In the genomic region with DNA sequence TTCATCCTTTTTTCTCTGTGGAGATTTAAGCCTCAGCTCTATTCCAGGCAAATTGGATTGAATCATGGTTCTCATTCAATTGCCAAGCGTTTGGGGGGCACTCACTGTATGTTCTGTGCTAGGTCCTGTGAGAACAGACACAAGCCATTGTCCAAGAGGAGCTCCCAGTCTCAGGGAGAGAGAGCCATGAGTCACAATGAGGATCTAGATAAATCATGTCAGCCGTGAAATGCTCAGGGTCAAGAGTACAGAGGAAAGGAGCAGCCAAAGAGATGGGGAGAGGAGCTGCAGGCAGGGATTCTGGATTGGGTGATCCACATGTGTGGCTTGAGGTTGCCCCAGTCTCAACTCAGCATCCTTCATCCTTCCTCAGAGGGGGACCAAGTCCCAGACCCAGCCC, we compare ENCODE assay signal across 14 cellular contexts.
DNase-seq lines count a peak whose midpoint lies in the region; ATAC-seq, FAIRE-seq and TF ChIP-seq lines count a peak whose summit lies in the region.
"Had no signal": no experiment of that assay in that cellular context is flagged by ENCODE, and none has a peak within 500 bp of the region (broad histone marks: within the 10 kb centered on the region; RNA-seq: fewer than 3 reads in every experiment).

No MANE protein-coding gene starts in this region.

- H2BK120ac ChIP-seq in H1 (replicated peaks; ENCODE audit: low read depth, low read length) = no peak overlapping the region

- H3K4me1 Mint-ChIP-seq in nephron = peaks cover 66% of the 10 kb centered on the region

- H3K23me2 ChIP-seq in H1 (ENCODE audit: low read depth, low read length) = no peaks in the 10 kb centered on the region

- FAIRE-seq in H1 (lab: Jason Lieb, UNC) (no peak), GM12891 (lab: Jason Lieb, UNC) (no peak)

- H2AK5ac ChIP-seq in H1 (ENCODE audit: low read depth, low read length) = peak overlapping the region; percentile 54

- TF ChIP-seq CTCF in AG10803 (conservative IDR thresholded peaks at IDR 0.05; ENCODE audit: low read length) (no peak), H1 (IDR thresholded peaks at IDR 0.05; ENCODE audit: control extremely low read depth in 1 of 3, insufficient read depth in 1 of 3, low read depth in 1 of 3, low read length in 3 of 3) (no peak), nephron (IDR thresholded peaks at IDR 0.05; ENCODE audit: unreplicated experiment in 3 of 3) (no peak)

- peak overlapping the region; percentile 16 for H3K4ac ChIP-seq in H1 (replicated peaks; ENCODE audit: insufficient read length, low read depth, low read length)

- no peak for TF ChIP-seq EP300 in H1 (IDR thresholded peaks at IDR 0.05; ENCODE audit: borderline replicate concordance in 1 of 2, low read depth in 2 of 2, low read length in 2 of 2)

- H4K8ac ChIP-seq in H1 (ENCODE audit: extremely low read depth, insufficient read depth, low read length) = no peak overlapping the region

- H2BK5ac ChIP-seq in H1 (ENCODE audit: low read depth, low read length) = no peak overlapping the region

- H3K27ac Mint-ChIP-seq in nephron = peak overlapping the region; percentile 83 to 96 (median 84)
- H3K27ac Mint-ChIP-seq: stimulated activated effector memory CD8-positive, alpha-beta T cell treated with anti-CD3 and anti-CD28 coated beads, Interleukin-12 subunit alpha, Interleukin-12 subunit beta, amount 100 ng/mL, for 72 hours had no signal

- H3K9ac ChIP-seq in H1 (replicated peaks in 1 of 4; ENCODE audit: extremely low read depth in 1 of 4, low read depth in 3 of 4, low read length in 3 of 4) = no peak overlapping the region

- no peaks in the 10 kb centered on the region for H3K79me2 ChIP-seq in H1 (ENCODE audit: control insufficient read depth in 1 of 2, insufficient read depth in 2 of 2, low read length in 2 of 2)

- CTCF ChIA-PET in H1 (lab: Charles Lee; ENCODE audit: partially characterized antibody) = interaction anchor here (0.9 to 8.2 kb wide), 10 partner anchors 12 to 327 kb away, joined by 3 to 223 read pairs (median 12); no protein-coding TSS in a partner anchor

- TF ChIP-seq RAD21 in H1 (IDR thresholded peaks at IDR 0.05 in 1 of 2, conservative IDR thresholded peaks at IDR 0.05 in 1 of 2; ENCODE audit: low read depth in 2 of 2, low read length in 2 of 2) = no peak

- 0 out of 2 replicates have a peak overlapping the region, but pooled peaks have one; percentile 73 for H2BK15ac ChIP-seq in H1 (ENCODE audit: low read length)

- no peak overlapping the region for H3K4me3 Mint-ChIP-seq in nephron
- H3K4me3 Mint-ChIP-seq: stimulated activated effector memory CD8-positive, alpha-beta T cell treated with anti-CD3 and anti-CD28 coated beads, Interleukin-12 subunit alpha, Interleukin-12 subunit beta, amount 100 ng/mL, for 72 hours had no signal

- peak overlapping the region; percentile 88; the same call in 1 of the 2 replicates for H2BK20ac ChIP-seq in H1 (ENCODE audit: low read length)

- H3K36me3 ChIP-seq in MG63 (peaks cover 8% of the 10 kb centered on the region), H1 (ENCODE audit: control insufficient read depth in 2 of 4, insufficient read depth in 4 of 4, low read length in 3 of 4) (no peaks in the 10 kb centered on the region)
- H3K36me3 ChIP-seq: Peyer's patch had no signal

- 0 out of 2 replicates have a peak overlapping the region, but pooled peaks have one; percentile 42 for H3K18ac ChIP-seq in H1 (ENCODE audit: extremely low read depth, low read length)

- H4K20me1 ChIP-seq in H1 (replicated peaks in 1 of 2; ENCODE audit: control insufficient read depth in 1 of 2, insufficient read depth in 2 of 2, low read length in 2 of 2) = no peaks in the 10 kb centered on the region

- H4K91ac ChIP-seq in H1 (replicated peaks; ENCODE audit: insufficient read length, low read length) = peak overlapping the region; percentile 59

- peak overlapping the region; percentile 78 for H2BK12ac ChIP-seq in H1 (ENCODE audit: low read depth, low read length)

- H3K27me3 ChIP-seq in MG63 = no peaks in the 10 kb centered on the region
- H3K27me3 ChIP-seq in H1 (replicated peaks in 1 of 4; ENCODE audit: control insufficient read depth in 3 of 4, extremely low read depth in 1 of 4, insufficient read depth in 3 of 4, low read length in 3 of 4) = peaks cover 0 to 4% (median under 1%) of the 10 kb centered on the region in 4 experiments; a peak in 3 of 7 replicates
- H3K27me3 ChIP-seq: Peyer's patch had no signal

- H4K5ac ChIP-seq in H1 (ENCODE audit: insufficient read length, low read depth, low read length) = no peak overlapping the region

- DNase-seq in AG10803 (ENCODE audit: low read depth) (peak; percentile 59), MG63 (peak; percentile 45), H1 (ENCODE audit: low read depth in 1 of 2, low spot score in 2 of 2) (no peak), DMS79 treated with DMSO at 0.1 percent for 48 hours (lab: John Stamatoyannopoulos, UW) (no peak), GM12891 (ENCODE audit: insufficient read length, low spot score) (no peak)
- no peak for DNase-seq in activated CD4-positive, alpha-beta T cell treated with anti-CD3 and anti-CD28 coated beads for 48 hours
- DNase-seq: activated gamma-delta T cell, C1 segment of cervical spinal cord had no signal

- no peak overlapping the region for H3K56ac ChIP-seq in H1 (replicated peaks; ENCODE audit: insufficient read length, low read depth, low read length)

- no peak overlapping the region for H2AFZ ChIP-seq in H1 (ENCODE audit: low read length)

- no peak overlapping the region for H3K23ac ChIP-seq in H1 (ENCODE audit: insufficient read length)

- no peaks in the 10 kb centered on the region for H3K79me1 ChIP-seq in H1 (ENCODE audit: low read depth, low read length)

- H3K4me1 ChIP-seq in H1 (replicated peaks in 1 of 4; ENCODE audit: control insufficient read depth in 3 of 4, insufficient read depth in 4 of 4, low read length in 3 of 4) = peaks cover 12 to 29% (median 17%) of the 10 kb centered on the region in 4 experiments
- H3K4me1 ChIP-seq: Peyer's patch had no signal

- no peak for TF ChIP-seq POLR2A in H1 (IDR thresholded peaks at IDR 0.05; ENCODE audit: control extremely low read depth in 1 of 2, low read depth in 2 of 2, low read length in 2 of 2)
- TF ChIP-seq POLR2A in GM12891 (IDR thresholded peaks at IDR 0.05; ENCODE audit: low read depth, low read length) = no peak

- no peak for ATAC-seq in HG02623 (IDR thresholded peaks at IDR 0.05; ENCODE audit: unreplicated experiment)
- ATAC-seq: gastroesophageal sphincter; stimulated activated effector memory CD8-positive, alpha-beta T cell treated with anti-CD3 and anti-CD28 coated beads, Interleukin-12 subunit alpha, Interleukin-12 subunit beta, amount 100 ng/mL, for 72 hours had no signal

- H3K27me3 Mint-ChIP-seq in nephron (ENCODE audit: low read depth) = peaks cover 10% of the 10 kb centered on the region

- 92% methylated on average over 2 of the region's 2 CpGs; no CpG with 5 or more reads in 1 of the 2 experiments for WGBS in H1 (ENCODE audit: extremely low coverage in 1 of 2, insufficient coverage in 1 of 2, insufficient read length in 1 of 2, insufficient replicate concordance in 2 of 2, low coverage in 1 of 2, low lambda C conversion rate in 2 of 2, missing lambda C conversion rate in 1 of 2), 2 experiments

- POLR2A ChIA-PET in H1 (lab: Charles Lee; ENCODE audit: partially characterized antibody) = interaction anchor here (0.9 kb wide), 1 partner anchor 290 kb away, joined by 3 read pairs; a partner anchor contains a TSS

- H3K4me2 ChIP-seq in H1 (ENCODE audit: insufficient read depth in 1 of 2, low read depth in 2 of 2, low read length in 2 of 2) = 0 out of 4 replicates have a peak overlapping the region, but pooled peaks of 1 of the 2 experiments have one; percentile 20

- H3K14ac ChIP-seq in H1 (ENCODE audit: insufficient read length) = no peak overlapping the region

- H3K9me3 ChIP-seq in MG63 (no peaks in the 10 kb centered on the region), H1 (ENCODE audit: insufficient read depth in 2 of 2, low read depth in 1 of 2, low read length in 1 of 2) (no peaks in the 10 kb centered on the region)
- H3K9me3 ChIP-seq: gastroesophageal sphincter, Peyer's patch had no signal

- peaks cover 35% of the 10 kb centered on the region for H3K36me3 Mint-ChIP-seq in nephron (ENCODE audit: low read depth)
- H3K36me3 Mint-ChIP-seq: stimulated activated effector memory CD8-positive, alpha-beta T cell treated with anti-CD3 and anti-CD28 coated beads, Interleukin-12 subunit alpha, Interleukin-12 subunit beta, amount 100 ng/mL, for 72 hours had no signal

- no peak overlapping the region for H3K27ac ChIP-seq in H1 (ENCODE audit: low read depth, low read length)
- H3K27ac ChIP-seq: coronary artery, gastroesophageal sphincter, Peyer's patch had no signal

- no peaks in the 10 kb centered on the region for H3K9me3 Mint-ChIP-seq in nephron
- H3K9me3 Mint-ChIP-seq: stimulated activated effector memory CD8-positive, alpha-beta T cell treated with anti-CD3 and anti-CD28 coated beads, Interleukin-12 subunit alpha, Interleukin-12 subunit beta, amount 100 ng/mL, for 72 hours had no signal

- H3K4me3 ChIP-seq in AG10803 (ENCODE audit: low read length) (no peak overlapping the region), MG63 (no peak overlapping the region), H1 (ENCODE audit: extremely low read depth in 1 of 4, insufficient read depth in 2 of 4, low read depth in 3 of 4, low read length in 4 of 4) (no peak overlapping the region)
- H3K4me3 ChIP-seq: coronary artery, gastroesophageal sphincter, Peyer's patch had no signal

TF ChIP-seq in H1, 55 proteins besides CTCF, POLR2A, EP300 and RAD21 (continues in another document):
- no peak for TF ChIP-seq JUN (IDR thresholded peaks at IDR 0.05; ENCODE audit: low read depth, low read length)

TF ChIP-seq in GM12891, 5 proteins besides CTCF, POLR2A, EP300 and RAD21:
- TF ChIP-seq PAX5 (IDR thresholded peaks at IDR 0.05; ENCODE audit: insufficient read depth, low read length, severe bottlenecking) (no peak), POU2F2 (IDR thresholded peaks at IDR 0.05; ENCODE audit: low read depth, low read length) (no peak), POLR2AphosphoS5 (IDR thresholded peaks at IDR 0.05; ENCODE audit: low read depth, low read length) (no peak), TAF1 (IDR thresholded peaks at IDR 0.05; ENCODE audit: low read depth, low read length) (no peak), SPI1 (IDR thresholded peaks at IDR 0.05; ENCODE audit: low read depth, low read length) (no peak)

Comparison
In these comparisons a context has a peak if more than half of its experiments do, and no peak if none do; other contexts are left out.
1. DNase-seq: peak in AG10803 (single experiment) and MG63 (single experiment); none in H1 (0 of 2), DMS79 treated with DMSO at 0.1 percent for 48 hours (single experiment), GM12891 (single experiment) and activated CD4-positive, alpha-beta T cell treated with anti-CD3 and anti-CD28 coated beads for 48 hours (single experiment).